10 cellular contexts compared by ENCODE assay signal in the genomic region with DNA sequence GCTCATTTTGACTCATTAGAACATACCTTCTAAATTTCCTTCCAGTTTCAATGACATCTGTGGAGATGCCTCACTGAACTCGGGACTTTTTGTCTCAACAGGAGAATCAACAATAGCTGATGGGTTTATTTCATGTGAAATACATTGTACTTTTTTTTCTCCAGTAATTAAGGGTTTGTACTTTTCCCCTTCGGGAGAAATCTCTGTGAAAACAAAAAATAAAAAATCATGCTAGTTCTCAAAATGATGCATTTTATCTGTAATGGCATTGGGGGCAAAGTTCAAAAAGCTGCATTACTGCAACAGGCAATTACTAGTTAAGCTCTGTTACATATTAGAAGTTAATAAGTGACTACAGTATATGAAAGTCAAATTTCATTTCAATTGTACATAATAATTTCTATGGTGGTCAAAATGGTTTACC.
DNase-seq lines count a peak whose midpoint lies in the region; ATAC-seq and TF ChIP-seq lines count a peak whose summit lies in the region.
"Had no signal": no experiment of that assay in that cellular context is flagged by ENCODE, and none has a peak within 500 bp of the region (broad histone marks: within the 10 kb centered on the region; RNA-seq: fewer than 3 reads in every experiment).

No MANE protein-coding gene starts in this region.

- no peak for TF ChIP-seq CTCF in GM06990 (IDR thresholded peaks at IDR 0.05; ENCODE audit: insufficient read depth, low read length, poor library complexity, severe bottlenecking)
- TF ChIP-seq CTCF in A673 (conservative IDR thresholded peaks at IDR 0.05; ENCODE audit: low read depth, low read length): no peak

- BruUV-seq in A673 (replicated peaks; lab: Mats Ljungman, UMichigan): no TSS peak

- H3K27me3 ChIP-seq in GM06990 (replicated peaks; ENCODE audit: control insufficient read depth, insufficient read depth, low read length): no peaks in the 10 kb centered on the region
- no peaks in the 10 kb centered on the region for H3K27me3 ChIP-seq in A673 (replicated peaks; ENCODE audit: insufficient read depth, low read depth, low read length, poor library complexity)

- H3K4me3 ChIP-seq in GM06990 (replicated peaks; ENCODE audit: low read depth, low read length) (no peak overlapping the region), A673 (ENCODE audit: low read depth, low read length, poor library complexity, severe bottlenecking) (no peak overlapping the region)

- DNase-seq in GM06990 (ENCODE audit: extremely low read depth, insufficient read length): peak; percentile 39
- DNase-seq in HT-29 (ENCODE audit: low spot score): peak; percentile 12
- DNase-seq in activated naive CD4-positive, alpha-beta T cell (lab: John Stamatoyannopoulos, UW): no peak
- DNase-seq in SKM-1 (lab: John Stamatoyannopoulos, UW; ENCODE audit: unreplicated experiment): no peak
- DNase-seq in occipital lobe (lab: John Stamatoyannopoulos, UW): no peak
- DNase-seq in A673 (ENCODE audit: low spot score): no peak
- DNase-seq: stimulated activated naive CD8-positive, alpha-beta T cell treated with anti-CD3 and anti-CD28 coated beads, Interleukin-15, Interleukin-2, amounts not matched to agents 100 U/mL and 50 U/mL, for 24 hours; SW 1271 had no signal

- no peaks in the 10 kb centered on the region for H3K9me3 ChIP-seq in A673 (ENCODE audit: low read depth, low read length, poor library complexity, severe bottlenecking)

- CTCF ChIA-PET in A673 (lab: Charles Lee): no interaction called here

- intact Hi-C loops in A673 (cut with micrococcal nuclease; ENCODE audit: unreplicated experiment): no loop called here

- no peaks in the 10 kb centered on the region for H3K36me3 ChIP-seq in GM06990 (ENCODE audit: control insufficient read depth, insufficient read depth, low read length)
- H3K36me3 ChIP-seq in A673 (ENCODE audit: insufficient read depth, low read length, poor library complexity, severe bottlenecking): no peaks in the 10 kb centered on the region

- POLR2A ChIA-PET in A673 (lab: Charles Lee; ENCODE audit: low non-redundant PET): no interaction called here

- H3K27ac ChIP-seq in A673 (ENCODE audit: low read depth, low read length, poor library complexity, severe bottlenecking): no peak overlapping the region

- ATAC-seq in GM19455 (IDR thresholded peaks at IDR 0.05; ENCODE audit: unreplicated experiment) (peak; percentile 26), HG02885 (IDR thresholded peaks at IDR 0.05; ENCODE audit: poor library complexity, unreplicated experiment) (peak; percentile 46)
- ATAC-seq: stimulated activated naive CD8-positive, alpha-beta T cell treated with anti-CD3 and anti-CD28 coated beads, Interleukin-15, Interleukin-2, amounts not matched to agents 100 U/mL and 50 U/mL, for 24 hours had no signal

- no peaks in the 10 kb centered on the region for H3K4me1 ChIP-seq in A673 (ENCODE audit: insufficient read depth, low read length, poor library complexity, severe bottlenecking)

Comparison
In these comparisons a context has a peak if more than half of its experiments do, and no peak if none do; other contexts are left out.
1. DNase-seq: peak in GM06990 (single experiment) and HT-29 (single experiment); none in activated naive CD4-positive, alpha-beta T cell (0 of 4), SKM-1 (single experiment), occipital lobe (single experiment) and A673 (single experiment).